ENCODE assay signal across 20 cellular contexts in the genomic region with DNA sequence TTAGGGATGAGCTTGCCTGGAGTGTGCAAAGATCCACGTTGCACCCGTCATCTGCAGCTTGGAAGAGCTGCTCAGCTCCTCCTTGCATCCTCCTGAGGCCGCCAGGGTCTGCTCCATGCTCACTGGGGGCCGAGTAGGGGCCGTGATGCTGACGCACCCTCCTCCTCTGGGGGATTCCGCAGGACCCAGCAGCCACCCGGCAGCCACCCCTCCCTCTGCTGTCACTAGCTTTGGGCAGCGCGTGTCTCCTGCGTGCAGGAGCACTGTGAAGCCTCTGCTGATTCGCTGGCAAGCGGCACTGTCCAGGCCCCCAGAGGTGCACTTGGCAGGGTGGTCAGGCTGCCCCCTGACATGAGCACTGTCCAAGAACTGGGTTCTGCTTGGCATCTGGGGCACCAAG.
A peak's percentile ranks its signal among the peaks of the same experiment; 100 is the strongest.
DNase-seq lines count a peak whose midpoint lies in the region; ATAC-seq, FAIRE-seq and TF ChIP-seq lines count a peak whose summit lies in the region.
"Had no signal": no experiment of that assay in that cellular context is flagged by ENCODE, and none has a peak within 500 bp of the region (broad histone marks: within the 10 kb centered on the region; RNA-seq: fewer than 3 reads in every experiment).

No MANE protein-coding gene starts in this region.

- H2BK12ac ChIP-seq in H1 (ENCODE audit: low read depth, low read length), result no peak overlapping the region

- no peak overlapping the region for H4K91ac ChIP-seq in H1 (replicated peaks; ENCODE audit: insufficient read length, low read length)

- H4K5ac ChIP-seq in H1 (ENCODE audit: insufficient read length, low read depth, low read length), result no peak overlapping the region

- no peak for TF ChIP-seq POLR2A in HepG2 (IDR thresholded peaks at IDR 0.05; ENCODE audit: insufficient read depth in 1 of 2, low read depth in 2 of 2, low read length in 2 of 2)
- no peak for TF ChIP-seq POLR2A in right lobe of liver (IDR thresholded peaks at IDR 0.05)
- TF ChIP-seq POLR2A in H1 (IDR thresholded peaks at IDR 0.05; ENCODE audit: control extremely low read depth in 1 of 2, low read depth in 2 of 2, low read length in 2 of 2), result no peak

- H2AK5ac ChIP-seq in H1 (ENCODE audit: low read depth, low read length), result no peak overlapping the region

- H3K9me3 Mint-ChIP-seq in progenitor cell of endocrine pancreas (ENCODE audit: low read depth), result no peaks in the 10 kb centered on the region
- H3K9me3 Mint-ChIP-seq: CD8-positive, alpha-beta memory T cell had no signal

- no peaks in the 10 kb centered on the region for H3K4me1 Mint-ChIP-seq in progenitor cell of endocrine pancreas (ENCODE audit: low read depth)
- H3K4me1 Mint-ChIP-seq: CD4-positive, CD25-positive, alpha-beta regulatory T cell; CD8-positive, alpha-beta memory T cell had no signal

- TF ChIP-seq CTCF in HepG2 (CRISPR knock-in tag; IDR thresholded peaks at IDR 0.05) (no peak), right lobe of liver (IDR thresholded peaks at IDR 0.05) (no peak), H1 (IDR thresholded peaks at IDR 0.05; ENCODE audit: control extremely low read depth in 1 of 3, insufficient read depth in 1 of 3, low read depth in 1 of 3, low read length in 3 of 3) (no peak), progenitor cell of endocrine pancreas (IDR thresholded peaks at IDR 0.05; ENCODE audit: unreplicated experiment) (no peak)

- H3K4me2 ChIP-seq in HepG2 (ENCODE audit: low read depth, low read length), result no peak overlapping the region
- no peak overlapping the region for H3K4me2 ChIP-seq in H1 (ENCODE audit: insufficient read depth in 1 of 2, low read depth in 2 of 2, low read length in 2 of 2)

- H3K79me2 ChIP-seq in HepG2 (ENCODE audit: insufficient read depth, low read length) (no peaks in the 10 kb centered on the region), H1 (ENCODE audit: control insufficient read depth in 1 of 2, insufficient read depth in 2 of 2, low read length in 2 of 2) (no peaks in the 10 kb centered on the region)

- H3K9ac ChIP-seq in HepG2 (ENCODE audit: insufficient read depth, low read depth, low read length), result no peak overlapping the region
- no peak overlapping the region for H3K9ac ChIP-seq in H1 (replicated peaks in 1 of 4; ENCODE audit: extremely low read depth in 1 of 4, low read depth in 3 of 4, low read length in 3 of 4)

- H2BK5ac ChIP-seq in H1 (ENCODE audit: low read depth, low read length), result no peak overlapping the region

- peaks cover 4% of the 10 kb centered on the region; the same call in 1 of the 2 replicates for H4K20me1 ChIP-seq in HepG2 (ENCODE audit: insufficient read depth, low read length)
- H4K20me1 ChIP-seq in H1 (replicated peaks in 1 of 2; ENCODE audit: control insufficient read depth in 1 of 2, insufficient read depth in 2 of 2, low read length in 2 of 2), result peaks cover 0 to 3% of the 10 kb centered on the region in 2 experiments

- H3K56ac ChIP-seq in H1 (replicated peaks; ENCODE audit: insufficient read length, low read depth, low read length), result no peak overlapping the region

- H3K4me3 Mint-ChIP-seq in progenitor cell of endocrine pancreas (ENCODE audit: low read depth), result no peak overlapping the region
- H3K4me3 Mint-ChIP-seq: CD4-positive, CD25-positive, alpha-beta regulatory T cell; CD8-positive, alpha-beta memory T cell had no signal

- no peaks in the 10 kb centered on the region for H3K23me2 ChIP-seq in H1 (ENCODE audit: low read depth, low read length)

- no peak for ATAC-seq in HepG2
- ATAC-seq in right lobe of liver, result no peak
- ATAC-seq: GM12878 had no signal

- in situ Hi-C loops in HepG2 (cut with HindIII; ENCODE audit: extremely low pct_ligation_motif_present, low pct_unique_long_range_greater_than_20kb), result no loop called here

- no peaks in the 10 kb centered on the region for H3K79me1 ChIP-seq in H1 (ENCODE audit: low read depth, low read length)

- H2BK20ac ChIP-seq in H1 (ENCODE audit: low read length), result no peak overlapping the region

- no peak overlapping the region for H3K27ac ChIP-seq in HepG2 (ENCODE audit: extremely low read length, insufficient read depth, low read length)
- H3K27ac ChIP-seq in right lobe of liver, result no peak overlapping the region
- H3K27ac ChIP-seq in H1 (ENCODE audit: low read depth, low read length), result no peak overlapping the region
- H3K27ac ChIP-seq: HL-60 had no signal

- TF ChIP-seq EP300 in HepG2 (IDR thresholded peaks at IDR 0.05; ENCODE audit: low read depth in 2 of 2, low read length in 2 of 2), result no peak
- TF ChIP-seq EP300 in HepG2 (CRISPR knock-in tag; IDR thresholded peaks at IDR 0.05; ENCODE audit: borderline replicate concordance), result no peak
- TF ChIP-seq EP300 in H1 (IDR thresholded peaks at IDR 0.05; ENCODE audit: borderline replicate concordance in 1 of 2, low read depth in 2 of 2, low read length in 2 of 2), result no peak

- no TSS peak for BruUV-seq in HepG2 (replicated peaks; lab: Mats Ljungman, UMichigan)

- H3K36me3 ChIP-seq in HepG2 (replicated peaks in 1 of 2; ENCODE audit: control insufficient read depth in 1 of 2, insufficient read depth in 2 of 2, low read length in 2 of 2), result peaks cover 2 to 18% of the 10 kb centered on the region in 2 experiments; a peak in 3 of 5 replicates
- H3K36me3 ChIP-seq in right lobe of liver, result no peaks in the 10 kb centered on the region
- no peaks in the 10 kb centered on the region for H3K36me3 ChIP-seq in H1 (ENCODE audit: control insufficient read depth in 2 of 4, insufficient read depth in 4 of 4, low read length in 3 of 4)
- H3K36me3 ChIP-seq: HAP-1 had no signal

- no peaks in the 10 kb centered on the region for H3K9me3 ChIP-seq in HepG2 (ENCODE audit: low read length)
- H3K9me3 ChIP-seq in right lobe of liver, result no peaks in the 10 kb centered on the region
- no peaks in the 10 kb centered on the region for H3K9me3 ChIP-seq in H1 (ENCODE audit: insufficient read depth in 2 of 2, low read depth in 1 of 2, low read length in 1 of 2)
- H3K9me3 ChIP-seq: BE2C, HAP-1 had no signal

- H3K4ac ChIP-seq in H1 (replicated peaks; ENCODE audit: insufficient read length, low read depth, low read length), result no peak overlapping the region

- H3K27ac Mint-ChIP-seq in progenitor cell of endocrine pancreas, result peak overlapping the region; percentile 29
- H3K27ac Mint-ChIP-seq: CD4-positive, CD25-positive, alpha-beta regulatory T cell had no signal

- H2AFZ ChIP-seq in HepG2 (ENCODE audit: low read length) (no peak overlapping the region), H1 (ENCODE audit: low read length) (no peak overlapping the region)

- no peak overlapping the region for H3K18ac ChIP-seq in H1 (ENCODE audit: extremely low read depth, low read length)

- peaks cover 22% of the 10 kb centered on the region for H3K4me1 ChIP-seq in HepG2 (ENCODE audit: insufficient read depth, low read length)
- peaks cover 0 to 31% (median 11%) of the 10 kb centered on the region in 4 donors for H3K4me1 ChIP-seq in right lobe of liver
- H3K4me1 ChIP-seq in H1 (replicated peaks in 1 of 4; ENCODE audit: control insufficient read depth in 3 of 4, insufficient read depth in 4 of 4, low read length in 3 of 4), result peaks cover 0 to 6% (median 3%) of the 10 kb centered on the region in 4 experiments; a peak in 3 of 7 replicates
- H3K4me1 ChIP-seq: HAP-1 had no signal

- DNase-seq in HepG2 (ENCODE audit: low spot score) (no peak), right lobe of liver (no peak), H1 (ENCODE audit: low read depth in 1 of 2, low spot score in 2 of 2) (no peak), progenitor cell of endocrine pancreas (ENCODE audit: low spot score, unreplicated experiment) (no peak), amniotic stem cell (lab: John Stamatoyannopoulos, UW) (no peak)
- no peak for DNase-seq in activated T-cell treated with anti-CD3 and anti-CD28 coated beads, Interleukin-2, amount 50 U/mL, for 1 hour
- no peak for DNase-seq in activated naive CD4-positive, alpha-beta T cell (lab: John Stamatoyannopoulos, UW)
- DNase-seq: ACHN; BE2C; C1 segment of cervical spinal cord; CD4-positive, CD25-positive, alpha-beta regulatory T cell; CD8-positive, alpha-beta memory T cell; COR-L47; DMS 273 treated with DMSO at 0.1 percent for 48 hours; DMS53; DND-41; EL had no signal

- no peak overlapping the region for H3K23ac ChIP-seq in H1 (ENCODE audit: insufficient read length)

- H3K36me3 Mint-ChIP-seq in progenitor cell of endocrine pancreas (ENCODE audit: insufficient read depth), result no peaks in the 10 kb centered on the region

- FAIRE-seq in HepG2 (lab: Jason Lieb, UNC), result no peak
- no peak for FAIRE-seq in H1 (lab: Jason Lieb, UNC)
- FAIRE-seq: GM12878 had no signal

- TF ChIP-seq RAD21 in HepG2 (CRISPR knock-in tag; IDR thresholded peaks at IDR 0.05) (no peak), H1 (IDR thresholded peaks at IDR 0.05 in 1 of 2, conservative IDR thresholded peaks at IDR 0.05 in 1 of 2; ENCODE audit: low read depth in 2 of 2, low read length in 2 of 2) (no peak)

- H3K14ac ChIP-seq in H1 (ENCODE audit: insufficient read length), result no peak overlapping the region

- CTCF ChIA-PET in HepG2 (lab: Yijun Ruan, JAX; ENCODE audit: low intra/inter-chr PET ratio, low total read pairs), result no interaction called here
- CTCF ChIA-PET in H1 (lab: Charles Lee; ENCODE audit: partially characterized antibody), result interaction anchor here (1.1 to 9.5 kb wide), 7 partner anchors 9 to 78 kb away, joined by 3 to 73 read pairs (median 5); no protein-coding TSS in a partner anchor

- H2BK120ac ChIP-seq in H1 (replicated peaks; ENCODE audit: low read depth, low read length), result no peak overlapping the region

- intact Hi-C loops in HepG2 (cut with micrococcal nuclease; ENCODE audit: unreplicated experiment), result no loop called here
- intact Hi-C loops in right lobe of liver (cut with DNase I), result no loop called here

- H4K8ac ChIP-seq in H1 (ENCODE audit: extremely low read depth, insufficient read depth, low read length), result peak overlapping the region; percentile 51; the same call in 1 of the 2 replicates

- no peaks in the 10 kb centered on the region for H3K27me3 Mint-ChIP-seq in progenitor cell of endocrine pancreas
- H3K27me3 Mint-ChIP-seq: CD4-positive, CD25-positive, alpha-beta regulatory T cell; CD8-positive, alpha-beta memory T cell had no signal

- no CpG with 5 or more reads among the region's 13 CpGs for WGBS in HepG2 (ENCODE audit: low lambda C conversion rate)
- WGBS in right lobe of liver (ENCODE audit: insufficient coverage, low coverage, low lambda C conversion rate, missing lambda C conversion rate), result 90% methylated on average over 2 of the region's 13 CpGs
- WGBS in H1 (ENCODE audit: extremely low coverage in 1 of 2, insufficient coverage in 1 of 2, insufficient read length in 1 of 2, insufficient replicate concordance in 2 of 2, low coverage in 1 of 2, low lambda C conversion rate in 2 of 2, missing lambda C conversion rate in 1 of 2), 2 experiments, result 100% methylated on average over 13 of the region's 13 CpGs; no CpG with 5 or more reads in 1 of the 2 experiments

- H3K27me3 ChIP-seq in HepG2 (ENCODE audit: control insufficient read depth in 1 of 2, insufficient read depth in 2 of 2, low read length in 2 of 2) (no peaks in the 10 kb centered on the region; a peak in 1 of 5 replicates), right lobe of liver (no peaks in the 10 kb centered on the region), H1 (replicated peaks in 1 of 4; ENCODE audit: control insufficient read depth in 3 of 4, extremely low read depth in 1 of 4, insufficient read depth in 3 of 4, low read length in 3 of 4) (no peaks in the 10 kb centered on the region)
- H3K27me3 ChIP-seq: BE2C had no signal

- POLR2A ChIA-PET in HepG2 (lab: Yijun Ruan, JAX), result no interaction called here
- POLR2A ChIA-PET in H1 (lab: Charles Lee; ENCODE audit: partially characterized antibody), result interaction anchor here (1.0 to 1.4 kb wide), 2 partner anchors 9 to 18 kb away, joined by 3 to 4 read pairs; no protein-coding TSS in a partner anchor

- H3K4me3 ChIP-seq in HepG2 (replicated peaks in 1 of 3; ENCODE audit: insufficient read depth in 1 of 3, low read depth in 2 of 3, low read length in 3 of 3) (no peak overlapping the region), right lobe of liver (no peak overlapping the region), H1 (ENCODE audit: extremely low read depth in 1 of 4, insufficient read depth in 2 of 4, low read depth in 3 of 4, low read length in 4 of 4) (no peak overlapping the region)
- H3K4me3 ChIP-seq: GM12878, HAP-1 had no signal

- no peak overlapping the region for H2BK15ac ChIP-seq in H1 (ENCODE audit: low read length)
